32 cellular contexts compared by ENCODE assay signal in the genomic region with DNA sequence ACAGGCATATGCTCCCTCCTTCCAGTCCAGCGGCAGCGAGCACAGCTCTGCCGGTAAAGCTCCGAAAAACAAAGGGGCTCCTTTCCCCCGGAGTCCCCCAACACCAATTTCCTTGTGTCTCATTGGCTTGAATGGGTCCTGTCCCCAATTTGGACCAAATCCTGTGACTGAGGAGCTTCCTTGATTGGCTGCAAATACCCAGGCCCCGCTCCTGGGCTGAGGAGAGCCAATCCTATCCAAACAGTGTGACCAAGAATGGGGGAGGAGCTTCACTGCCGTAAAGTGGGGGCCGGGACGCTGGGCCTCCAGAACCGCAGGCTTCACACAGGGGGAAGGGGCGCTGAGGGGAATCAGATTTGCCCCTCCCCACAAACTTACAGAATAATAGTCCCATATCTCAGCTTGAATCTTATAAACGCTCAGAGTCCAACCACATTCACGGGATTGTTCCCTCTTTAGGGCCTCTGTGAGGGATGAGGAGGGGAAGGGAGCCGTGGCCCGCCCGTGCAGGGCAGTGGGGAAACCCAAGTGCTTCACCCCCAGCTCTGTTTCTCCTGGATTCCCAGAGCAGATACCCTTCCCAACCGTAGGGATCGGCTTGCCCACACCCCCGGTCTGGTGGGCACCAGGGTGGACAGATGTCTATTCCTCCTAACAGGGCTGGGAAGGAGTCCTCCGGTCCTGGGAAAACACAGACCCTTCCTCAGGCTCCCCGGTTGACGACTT.
"Had no signal": no experiment of that assay in that cellular context is flagged by ENCODE, and none has a peak within 500 bp of the region (broad histone marks: within the 10 kb centered on the region; RNA-seq: fewer than 3 reads in every experiment).

No MANE protein-coding gene starts in this region.

- FAIRE-seq: TTC549 had no signal

- H3K36me3 Mint-ChIP-seq: activated naive CD8-positive, alpha-beta T cell; brain had no signal

- H3K4me2 ChIP-seq: SK-N-SH had no signal

- H3K9me3 ChIP-seq: Peyer's patch, SJSA1, SK-N-SH had no signal

- H3K9ac ChIP-seq: SK-N-SH had no signal

- H3K27me3 Mint-ChIP-seq: activated CD4-positive, alpha-beta T cell treated with anti-CD3 and anti-CD28 coated beads for 36 hours; activated CD4-positive, alpha-beta T cell treated with anti-CD3 and anti-CD28 coated beads, Interleukin-2, amount 10 ng/mL, durations not matched to agents 7 days and 5 days; activated naive CD8-positive, alpha-beta T cell had no signal

- H3K4me3 ChIP-seq: Peyer's patch, SJSA1 had no signal

- H3K4me1 ChIP-seq: Peyer's patch, SJSA1 had no signal

- H3K36me3 ChIP-seq: Peyer's patch, SJSA1 had no signal

- H3K9me3 Mint-ChIP-seq: activated CD4-positive, alpha-beta T cell treated with anti-CD3 and anti-CD28 coated beads, Interleukin-2, amount 10 ng/mL, durations not matched to agents 7 days and 5 days; activated naive CD4-positive, alpha-beta T cell treated with anti-CD3 and anti-CD28 coated beads for 36 hours; activated naive CD8-positive, alpha-beta T cell treated with anti-CD3 and anti-CD28 coated beads, Interleukin-2, amount 50 U/mL, for 24 hours; activated T-cell treated with anti-CD3 and anti-CD28 coated beads, Interleukin-2, amount 50 U/mL, for 4 hours; activated T-helper 1 cell treated with anti-CD3 and anti-CD28 coated beads, Interleukin-12 subunit alpha, Interleukin-12 subunit beta, Interleukin-2, Interleukin-4 antibody, amounts not matched to agents 30 ng/mL and 10 ng/mL and 1 ng/mL, durations not matched to agents 14 hours and 24 hours and 36 hours; T-helper 1 cell treated with Interleukin-12 subunit alpha and Interleukin-12 subunit beta and Interleukin-4 antibody, amounts not matched to agents 30 μg/mL and 1 μg/mL, for 36 hours; T-helper 2 cell treated with Interferon-gamma antibody and Interleukin-4, amounts not matched to agents 5 μg/mL and 100 μg/mL, for 36 hours had no signal

- H3K27ac Mint-ChIP-seq: activated CD4-positive, alpha-beta T cell treated with anti-CD3 and anti-CD28 coated beads for 36 hours; activated CD4-positive, alpha-beta T cell treated with anti-CD3 and anti-CD28 coated beads, Interleukin-2, amount 10 ng/mL, durations not matched to agents 7 days and 5 days; activated CD8-positive, alpha-beta T cell treated with anti-CD3 and anti-CD28 coated beads, Interleukin-2, amount 10 ng/mL, durations not matched to agents 7 days and 5 days; activated naive CD4-positive, alpha-beta T cell treated with anti-CD3 and anti-CD28 coated beads for 36 hours; activated naive CD8-positive, alpha-beta T cell; activated naive CD8-positive, alpha-beta T cell treated with anti-CD3 and anti-CD28 coated beads, Interleukin-2, amount 50 U/mL, for 24 hours; activated T-helper 1 cell treated with anti-CD3 and anti-CD28 coated beads, Interleukin-12 subunit alpha, Interleukin-12 subunit beta, Interleukin-2, Interleukin-4 antibody, amounts not matched to agents 30 ng/mL and 10 ng/mL and 1 ng/mL, durations not matched to agents 14 hours and 24 hours and 36 hours; brain; T-helper 1 cell treated with Interleukin-12 subunit alpha and Interleukin-12 subunit beta and Interleukin-4 antibody, amounts not matched to agents 30 μg/mL and 1 μg/mL, for 36 hours; T-helper 2 cell treated with Interferon-gamma antibody and Interleukin-4, amounts not matched to agents 5 μg/mL and 100 μg/mL, for 36 hours had no signal

- H3K4me1 Mint-ChIP-seq: activated CD4-positive, alpha-beta T cell treated with anti-CD3 and anti-CD28 coated beads for 36 hours; activated CD4-positive, alpha-beta T cell treated with anti-CD3 and anti-CD28 coated beads, Interleukin-2, amount 10 ng/mL, durations not matched to agents 7 days and 5 days; activated naive CD8-positive, alpha-beta T cell treated with anti-CD3 and anti-CD28 coated beads, Interleukin-2, amount 50 U/mL, for 24 hours had no signal

- DNase-seq: activated CD4-positive, alpha-beta T cell treated with anti-CD3 and anti-CD28 coated beads for 36 hours; activated CD4-positive, alpha-beta T cell treated with anti-CD3 and anti-CD28 coated beads, Interleukin-2, amount 10 ng/mL, durations not matched to agents 7 days and 5 days; activated CD4-positive, alpha-beta T cell treated with anti-CD3 and anti-CD28 coated beads, Interleukin-2, amount 50 U/mL, for 48 hours; activated CD8-positive, alpha-beta T cell treated with anti-CD3 and anti-CD28 coated beads, Interleukin-2, amount 10 ng/mL, durations not matched to agents 7 days and 5 days; activated gamma-delta T cell treated with Interleukin-2 at 50 U/mL for 16 hours; activated naive CD4-positive, alpha-beta T cell treated with anti-CD3 and anti-CD28 coated beads for 36 hours; activated naive CD8-positive, alpha-beta T cell treated with anti-CD3 and anti-CD28 coated beads, Interleukin-2, amount 50 U/mL, for 24 hours; activated T-cell treated with anti-CD3 and anti-CD28 coated beads for 4 hours; activated T-cell treated with anti-CD3 and anti-CD28 coated beads, Interleukin-2, amount 50 U/mL, for 4 hours; anterior cingulate cortex; Karpas-422; KBM-7; NCI-H1436 treated with DMSO at 0.1 percent for 48 hours; NCI-H1694 treated with DMSO at 0.1 percent for 48 hours; NCI-H2029; NCI-H510A; NCI-H526; NCI-H748 treated with DMSO at 0.1 percent for 48 hours; NK-92 treated with Interleukin-12 subunit alpha and Interleukin-12 subunit beta, amount 100 ng/mL, for 24 hours; PC-3; RPMI8226; SHP77 treated with DMSO at 0.1 percent for 48 hours; SK-N-SH had no signal

- H3K27me3 ChIP-seq: Peyer's patch had no signal

- H3K4me3 Mint-ChIP-seq: activated CD4-positive, alpha-beta T cell treated with anti-CD3 and anti-CD28 coated beads for 36 hours; activated CD4-positive, alpha-beta T cell treated with anti-CD3 and anti-CD28 coated beads, Interleukin-2, amount 10 ng/mL, durations not matched to agents 7 days and 5 days; activated CD8-positive, alpha-beta T cell treated with anti-CD3 and anti-CD28 coated beads, Interleukin-2, amount 10 ng/mL, durations not matched to agents 7 days and 5 days; activated naive CD4-positive, alpha-beta T cell treated with anti-CD3 and anti-CD28 coated beads for 36 hours; activated naive CD8-positive, alpha-beta T cell; activated naive CD8-positive, alpha-beta T cell treated with anti-CD3 and anti-CD28 coated beads, Interleukin-2, amount 50 U/mL, for 24 hours; activated T-cell treated with anti-CD3 and anti-CD28 coated beads, Interleukin-2, amount 50 U/mL, for 4 hours; activated T-helper 1 cell treated with anti-CD3 and anti-CD28 coated beads, Interleukin-12 subunit alpha, Interleukin-12 subunit beta, Interleukin-2, Interleukin-4 antibody, amounts not matched to agents 30 ng/mL and 10 ng/mL and 1 ng/mL, durations not matched to agents 14 hours and 24 hours and 36 hours; brain; T-helper 1 cell treated with Interleukin-12 subunit alpha and Interleukin-12 subunit beta and Interleukin-4 antibody, amounts not matched to agents 30 μg/mL and 1 μg/mL, for 36 hours; T-helper 2 cell treated with Interferon-gamma antibody and Interleukin-4, amounts not matched to agents 5 μg/mL and 100 μg/mL, for 36 hours had no signal

- ATAC-seq: activated CD4-positive, alpha-beta T cell treated with anti-CD3 and anti-CD28 coated beads for 36 hours; activated CD4-positive, CD25-positive, alpha-beta regulatory T cell treated with anti-CD3 and anti-CD28 coated beads, Interleukin-2, amount 50 U/mL, for 24 hours; activated CD8-positive, alpha-beta T cell treated with anti-CD3 and anti-CD28 coated beads, Interleukin-2, amount 10 ng/mL, durations not matched to agents 7 days and 5 days; activated naive CD8-positive, alpha-beta T cell treated with anti-CD3 and anti-CD28 coated beads, Interleukin-2, amount 50 U/mL, for 24 hours; activated T-cell treated with anti-CD3 and anti-CD28 coated beads, Interleukin-2, amount 50 U/mL, for 4 hours; PC-3 had no signal

- H3K27ac ChIP-seq: Peyer's patch, SJSA1 had no signal
